ENCODE assay signal across 12 cellular contexts in the genomic region with DNA sequence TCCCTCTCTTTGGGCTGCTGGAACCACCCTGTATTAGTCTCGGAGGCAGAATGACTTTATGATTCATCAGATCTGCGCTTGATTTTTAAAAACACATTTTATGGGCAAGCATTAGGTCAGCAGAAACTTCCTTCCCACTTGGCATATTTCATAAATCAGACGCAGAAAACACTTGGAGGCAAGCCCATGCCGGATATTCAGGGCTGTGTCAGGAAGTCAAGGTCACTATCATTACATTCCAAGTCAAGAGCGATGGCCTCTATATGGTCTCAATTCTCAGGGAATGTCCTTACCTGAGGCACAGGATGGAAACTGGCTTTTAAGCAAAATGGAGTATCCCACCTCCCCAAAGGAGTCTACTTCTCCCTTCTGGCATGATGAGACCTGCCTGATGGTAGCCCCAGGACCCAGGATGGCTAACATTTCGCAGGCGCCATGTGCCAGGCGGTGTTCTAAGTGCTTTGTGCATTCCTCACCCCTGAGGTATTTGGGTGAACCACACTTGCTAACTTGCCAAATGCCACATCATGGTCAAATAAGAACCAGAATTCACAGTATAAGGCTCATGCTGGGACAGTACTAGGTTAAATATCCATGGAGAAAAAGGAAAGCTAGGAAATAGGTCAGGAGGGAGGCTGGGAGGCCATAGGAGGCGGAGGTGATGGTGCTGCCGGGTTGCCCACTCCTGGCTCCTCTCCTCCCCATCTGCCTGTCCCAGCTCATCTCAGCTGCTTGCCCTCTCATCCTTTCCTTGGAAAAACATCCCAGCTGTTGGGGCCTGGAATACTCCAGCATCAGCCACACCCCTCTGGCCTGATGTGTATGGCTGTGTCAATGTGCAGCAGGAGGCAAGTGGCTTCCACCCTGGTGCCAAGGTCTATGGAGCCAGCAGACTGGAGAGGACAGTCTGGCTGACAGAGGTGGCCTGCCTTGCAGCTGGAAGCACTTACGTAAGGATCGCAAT. TPM values are rescaled to one million over a fixed set of nuclear protein-coding genes. Genes with fewer than 3 reads are reported as not detected.
DNase-seq lines count a peak whose midpoint lies in the region; ATAC-seq, FAIRE-seq and TF ChIP-seq lines count a peak whose summit lies in the region.
"Had no signal": no experiment of that assay in that cellular context is flagged by ENCODE, and none has a peak within 500 bp of the region (broad histone marks: within the 10 kb centered on the region; RNA-seq: fewer than 3 reads in every experiment).

No MANE protein-coding gene starts in this region.

- H3K9me1 ChIP-seq in keratinocyte (ENCODE audit: control insufficient read depth, extremely low read depth, insufficient read depth, low read length), result no peaks in the 10 kb centered on the region

- H3K27ac Mint-ChIP-seq in activated naive CD4-positive, alpha-beta T cell treated with anti-CD3 and anti-CD28 coated beads, Interleukin-2, amount 50 U/mL, for 24 hours, result peak overlapping the region; percentile 41
- no peak overlapping the region for H3K27ac Mint-ChIP-seq in activated naive CD4-positive, alpha-beta T cell treated with anti-CD3 and anti-CD28 coated beads, Interleukin-2, amount 50 U/mL, for 72 hours
- H3K27ac Mint-ChIP-seq: naive B cell; stimulated activated naive CD8-positive, alpha-beta T cell treated with anti-CD3 and anti-CD28 coated beads, Interleukin-15, amount 100 ng/mL, for 72 hours had no signal

- no peak for TF ChIP-seq POLR2A in uterus (IDR thresholded peaks at IDR 0.05)

- H3K9me3 ChIP-seq in keratinocyte (ENCODE audit: control insufficient read depth, low read depth, low read length) (no peaks in the 10 kb centered on the region), uterus (peaks cover 0 to 5% of the 10 kb centered on the region in 2 donors)

- FAIRE-seq in keratinocyte (lab: Jason Lieb, UNC), result peak; percentile 95

- intact Hi-C loops in uterus (cut with DNase I; ENCODE audit: low total_unique reads), result no loop called here

- no peak for DNase-seq in activated naive CD4-positive, alpha-beta T cell treated with anti-CD3 and anti-CD28 coated beads, Interleukin-2, amount 50 U/mL, for 72 hours (ENCODE audit: low spot score in 2 of 2)
- DNase-seq in astrocyte of the cerebellum (ENCODE audit: low read depth) (peak; percentile 96), keratinocyte (ENCODE audit: low read depth, low spot score) (peak; percentile 95), uterus (peak; percentile 63 to 82), NCI-H1694 treated with DMSO at 0.1 percent for 48 hours (lab: John Stamatoyannopoulos, UW) (no peak), RPMI8226 (no peak)
- DNase-seq: AML-193; naive B cell; stimulated activated naive CD8-positive, alpha-beta T cell treated with anti-CD3 and anti-CD28 coated beads, Interleukin-15, amount 100 ng/mL, for 72 hours; T-helper 2 cell had no signal

- H3K9me3 Mint-ChIP-seq in activated naive CD4-positive, alpha-beta T cell treated with anti-CD3 and anti-CD28 coated beads, Interleukin-2, amount 50 U/mL, for 24 hours, result peaks cover 13% of the 10 kb centered on the region
- H3K9me3 Mint-ChIP-seq in activated naive CD4-positive, alpha-beta T cell treated with anti-CD3 and anti-CD28 coated beads, Interleukin-2, amount 50 U/mL, for 72 hours, result peaks cover 9 to 13% of the 10 kb centered on the region in 2 donors

- peak overlapping the region; percentile 62 for H3K9ac ChIP-seq in keratinocyte (ENCODE audit: control insufficient read depth, extremely low read depth, insufficient read depth, low read length)

- no peak overlapping the region for H3K4me3 Mint-ChIP-seq in activated naive CD4-positive, alpha-beta T cell treated with anti-CD3 and anti-CD28 coated beads, Interleukin-2, amount 50 U/mL, for 24 hours
- H3K4me3 Mint-ChIP-seq: naive B cell; stimulated activated naive CD8-positive, alpha-beta T cell treated with anti-CD3 and anti-CD28 coated beads, Interleukin-15, amount 100 ng/mL, for 72 hours had no signal

- H3K36me3 Mint-ChIP-seq in activated naive CD4-positive, alpha-beta T cell treated with anti-CD3 and anti-CD28 coated beads, Interleukin-2, amount 50 U/mL, for 24 hours, result peaks cover 5% of the 10 kb centered on the region
- H3K36me3 Mint-ChIP-seq in activated naive CD4-positive, alpha-beta T cell treated with anti-CD3 and anti-CD28 coated beads, Interleukin-2, amount 50 U/mL, for 72 hours, result peaks cover 7 to 12% of the 10 kb centered on the region in 2 donors

- ATAC-seq in activated naive CD4-positive, alpha-beta T cell treated with anti-CD3 and anti-CD28 coated beads, Interleukin-2, amount 50 U/mL, for 72 hours, result no peak
- ATAC-seq in GM18520 (IDR thresholded peaks at IDR 0.05; ENCODE audit: unreplicated experiment), result no peak
- ATAC-seq: stimulated activated naive CD8-positive, alpha-beta T cell treated with anti-CD3 and anti-CD28 coated beads, Interleukin-15, amount 100 ng/mL, for 72 hours had no signal

- peaks cover 4% of the 10 kb centered on the region for H3K27me3 Mint-ChIP-seq in activated naive CD4-positive, alpha-beta T cell treated with anti-CD3 and anti-CD28 coated beads, Interleukin-2, amount 50 U/mL, for 24 hours

- peak overlapping the region; percentile 55 for H2AFZ ChIP-seq in keratinocyte (ENCODE audit: control insufficient read depth, low read length)

- no peaks in the 10 kb centered on the region for H3K79me2 ChIP-seq in keratinocyte (ENCODE audit: control insufficient read depth, insufficient read depth, low read length)

- H3K27me3 ChIP-seq in keratinocyte (ENCODE audit: control insufficient read depth, extremely low read depth, insufficient read depth, low read length) (no peaks in the 10 kb centered on the region), uterus (no peaks in the 10 kb centered on the region)

- peak overlapping the region; percentile 77 for H3K4me2 ChIP-seq in keratinocyte (ENCODE audit: control insufficient read depth, extremely low read depth, insufficient read depth, low read depth, low read length)

- H3K4me1 ChIP-seq in keratinocyte (ENCODE audit: control insufficient read depth, extremely low read depth, insufficient read depth, low read length), result peaks cover 34% of the 10 kb centered on the region
- peaks cover 17% of the 10 kb centered on the region in 2 donors for H3K4me1 ChIP-seq in uterus

- no peaks in the 10 kb centered on the region for H3K4me1 Mint-ChIP-seq in activated naive CD4-positive, alpha-beta T cell treated with anti-CD3 and anti-CD28 coated beads, Interleukin-2, amount 50 U/mL, for 24 hours
- H3K4me1 Mint-ChIP-seq: naive B cell; stimulated activated naive CD8-positive, alpha-beta T cell treated with anti-CD3 and anti-CD28 coated beads, Interleukin-15, amount 100 ng/mL, for 72 hours had no signal

- H3K4me3 ChIP-seq in astrocyte of the cerebellum (ENCODE audit: low read depth, low read length), result no peak overlapping the region
- H3K4me3 ChIP-seq in keratinocyte (ENCODE audit: control insufficient read depth in 2 of 3, extremely low read depth in 1 of 3, insufficient read depth in 2 of 3, low read depth in 1 of 3, low read length in 3 of 3), result peak overlapping the region in 2 of 3 experiments; percentile 16 to 40
- no peak overlapping the region for H3K4me3 ChIP-seq in uterus

- H3K27ac ChIP-seq in keratinocyte (ENCODE audit: control insufficient read depth, insufficient read depth, low read length), result peak overlapping the region; percentile 95
- H3K27ac ChIP-seq in uterus, result peak overlapping the region; percentile 83 to 87

- TF ChIP-seq CTCF in astrocyte of the cerebellum (IDR thresholded peaks at IDR 0.05; ENCODE audit: low read depth, low read length, missing control alignments), result no peak
- no peak for TF ChIP-seq CTCF in keratinocyte (optimal IDR thresholded peaks at IDR 0.05 in 1 of 3, IDR thresholded peaks at IDR 0.05 in 1 of 3, conservative IDR thresholded peaks at IDR 0.05 in 1 of 3; ENCODE audit: extremely low read depth in 1 of 3, insufficient read depth in 2 of 3, low read length in 3 of 3)
- no peak for TF ChIP-seq CTCF in uterus (IDR thresholded peaks at IDR 0.05)

- in situ Hi-C loops in astrocyte of the cerebellum (cut with HindIII; ENCODE audit: low sequenced_read_pairs), result no loop called here

- no peaks in the 10 kb centered on the region for H4K20me1 ChIP-seq in keratinocyte (ENCODE audit: control insufficient read depth, extremely low read depth, insufficient read depth, low read length)

- dilution Hi-C loops in keratinocyte (cut with MboI; ENCODE audit: extremely low pct_ligation_motif_present, low sequenced_read_pairs), result no loop called here

- H3K36me3 ChIP-seq in keratinocyte (ENCODE audit: control insufficient read depth in 2 of 2, extremely low read depth in 1 of 2, insufficient read depth in 2 of 2, low read length in 2 of 2), result no peaks in the 10 kb centered on the region
- H3K36me3 ChIP-seq in uterus, result no peaks in the 10 kb centered on the region

RNA-seq across cellular contexts. Expression of a gene that starts 18.8 kb away (rescaled TPM):
- total RNA-seq in activated naive CD4-positive, alpha-beta T cell treated with anti-CD3 and anti-CD28 coated beads, Interleukin-2, amount 50 U/mL, for 72 hours, result not detected
- 0.39 to 0.72 TPM (median 0.64 TPM) in 3 replicates for polyA plus RNA-seq in keratinocyte
- polyA plus RNA-seq in keratinocyte (2011; ENCODE audit: low read depth), result 0.57 TPM
- 0.79 and 0.90 TPM in 2 replicates for polyA plus RNA-seq in keratinocyte (2011; cell fraction: cytosol; rRNA removed)
- polyA plus RNA-seq in keratinocyte (2011; cell fraction: nucleus; rRNA removed), result 0.51 and 0.93 TPM in 2 replicates
- 0.38 and 0.44 TPM in 2 replicates for polyA plus RNA-seq in keratinocyte (2012; ENCODE audit: low replicate concordance)
- 0.23 TPM in 1 of 3 replicates, not detected in the others for polyA minus RNA-seq in keratinocyte
- not detected for polyA minus RNA-seq in keratinocyte (2011; cell fraction: cytosol; rRNA and poly(A)+ RNA removed)
- not detected in 2 replicates for polyA minus RNA-seq in keratinocyte (2011; cell fraction: nucleus; rRNA and poly(A)+ RNA removed)
- total RNA-seq in uterus, result under 1 TPM in 1 of 4 donors, not detected in 3; 0.21 TPM

Comparison
In these comparisons a context has a peak if more than half of its experiments do, and no peak if none do; other contexts are left out.
1. DNase-seq: peak in astrocyte of the cerebellum (single experiment), keratinocyte (single experiment) and uterus (2 of 2); none in activated naive CD4-positive, alpha-beta T cell treated with anti-CD3 and anti-CD28 coated beads, Interleukin-2, amount 50 U/mL, for 72 hours (0 of 2), NCI-H1694 treated with DMSO at 0.1 percent for 48 hours (single experiment) and RPMI8226 (single experiment).
2. H3K4me3 ChIP-seq: peak in keratinocyte (2 of 3); none in astrocyte of the cerebellum (single experiment) and uterus (0 of 2).